ENCODE assay signal across 1 cellular context in the genomic region with DNA sequence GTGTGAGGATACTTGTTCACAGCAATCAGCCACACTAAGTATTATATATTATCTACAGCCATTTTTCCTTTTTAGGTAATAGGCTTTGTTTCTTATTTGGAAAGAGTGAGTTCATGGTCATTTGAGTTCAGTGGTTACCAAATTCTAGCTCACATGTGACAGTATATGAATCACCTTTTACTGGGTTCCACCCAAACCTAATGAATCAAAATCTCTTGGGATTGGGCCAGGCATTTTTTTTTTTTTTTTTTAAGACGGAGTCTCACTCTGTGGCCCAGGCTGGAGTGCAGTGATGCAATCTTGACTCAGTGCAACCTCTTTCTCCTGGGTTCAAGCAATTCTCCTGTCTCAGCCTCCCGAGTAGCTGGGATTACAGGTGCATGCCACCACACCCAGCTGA.
TF ChIP-seq lines count a peak whose summit lies in the region.

No MANE protein-coding gene starts in this region.

TF ChIP-seq in HCT116, 20 proteins besides CTCF, POLR2A, EP300 and RAD21 (continued from another document):
- peak; percentile 89 for TF ChIP-seq SRF (IDR thresholded peaks at IDR 0.05; ENCODE audit: low read depth)
- TF ChIP-seq CBX3 (IDR thresholded peaks at IDR 0.05; ENCODE audit: low read depth), result peak; percentile 15; the same call in 1 of the 2 replicates
- peak; percentile 86 for TF ChIP-seq CEBPB (IDR thresholded peaks at IDR 0.05; ENCODE audit: low read depth)
- TF ChIP-seq SP1 (IDR thresholded peaks at IDR 0.05; ENCODE audit: low read depth), result peak; percentile 48; the same call in 1 of the 2 replicates
- peak; percentile 52 for TF ChIP-seq MAX (IDR thresholded peaks at IDR 0.05)
- TF ChIP-seq ATF3 (IDR thresholded peaks at IDR 0.05), result peak; percentile 72
- peak; percentile 82; the same call in 1 of the 2 replicates for TF ChIP-seq FOSL1 (IDR thresholded peaks at IDR 0.05; ENCODE audit: low read depth)
